In the genomic region with DNA sequence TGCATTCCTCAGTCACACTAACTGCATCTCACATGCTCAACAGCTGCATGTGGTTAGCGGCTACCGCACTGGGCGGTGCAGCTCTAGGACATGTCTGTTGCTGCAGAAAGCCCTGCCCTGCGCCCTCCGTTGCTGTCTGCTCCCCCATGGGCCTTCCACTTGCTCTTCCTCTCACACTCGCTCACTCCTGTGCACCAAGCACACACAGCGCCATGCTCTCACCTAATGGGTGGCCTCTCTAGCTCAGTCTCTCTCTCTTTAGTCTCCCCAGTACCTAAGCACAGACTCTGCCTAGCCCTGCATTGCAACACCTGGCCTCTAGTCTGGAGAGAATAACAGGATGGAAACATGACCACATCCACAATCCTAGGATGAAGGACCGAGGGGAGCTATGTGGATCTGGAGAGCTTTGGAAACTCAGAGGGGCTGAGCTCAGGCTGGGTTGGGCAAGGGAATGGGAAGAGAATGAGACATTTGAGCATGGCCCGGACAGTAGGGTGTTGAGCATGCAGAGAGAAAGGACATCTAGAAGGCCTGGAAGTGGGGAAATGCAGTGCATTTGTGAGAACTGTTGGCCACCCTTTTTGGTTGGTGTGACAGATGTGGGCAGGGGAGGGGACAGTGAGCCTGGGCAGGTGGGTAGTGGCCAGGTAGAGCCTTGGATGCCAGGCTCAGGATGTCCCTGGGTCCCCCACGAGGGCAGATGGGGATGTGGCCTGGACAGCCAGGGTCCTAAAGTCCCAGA, we compare ENCODE assay signal across 11 cellular contexts. TPM values are rescaled to one million over a fixed set of nuclear protein-coding genes. Genes with fewer than 3 reads are reported as not detected.
DNase-seq lines count a peak whose midpoint lies in the region; ATAC-seq and TF ChIP-seq lines count a peak whose summit lies in the region.
"Had no signal": no experiment of that assay in that cellular context is flagged by ENCODE, and none has a peak within 500 bp of the region (broad histone marks: within the 10 kb centered on the region; RNA-seq: fewer than 3 reads in every experiment).

No MANE protein-coding gene starts in this region.

- H3K27ac ChIP-seq in BLaER1 treated with 17β-estradiol and CSF1 and Interleukin-3, amounts not matched to agents 10 nM and 100 nM, result peak overlapping the region in 7 of 11 experiments; percentile 49 to 88 (median 86); a peak in 14 of 22 replicates
- H3K27ac ChIP-seq: Peyer's patch had no signal

- no peak overlapping the region for H3K4me3 ChIP-seq in BLaER1 treated with 17β-estradiol and CSF1 and Interleukin-3, amounts not matched to agents 10 nM and 100 nM
- H3K4me3 ChIP-seq: Peyer's patch had no signal

- no peak for TF ChIP-seq CTCF in GM20000 (IDR thresholded peaks at IDR 0.05; ENCODE audit: extremely low read depth, missing control alignments)

- peaks cover 0 to 9% (median 0%) of the 10 kb centered on the region in 11 experiments; a peak in 3 of 22 replicates for H3K27me3 ChIP-seq in BLaER1 treated with 17β-estradiol and CSF1 and Interleukin-3, amounts not matched to agents 10 nM and 100 nM
- H3K27me3 ChIP-seq: Peyer's patch had no signal

- peak overlapping the region; percentile 58 to 99 (median 93) for H3K4me2 ChIP-seq in BLaER1 treated with 17β-estradiol and CSF1 and Interleukin-3, amounts not matched to agents 10 nM and 100 nM

- peaks cover 50 to 97% (median 90%) of the 10 kb centered on the region in 10 experiments for H3K4me1 ChIP-seq in BLaER1 treated with 17β-estradiol and CSF1 and Interleukin-3, amounts not matched to agents 10 nM and 100 nM

- H3K9ac ChIP-seq in BLaER1 treated with 17β-estradiol and CSF1 and Interleukin-3, amounts not matched to agents 10 nM and 100 nM, result peak overlapping the region in 7 of 11 experiments; percentile 3 to 55 (median 24); a peak in 5 of 22 replicates

- DNase-seq in amniotic epithelial cell (ENCODE audit: low read depth) (peak; percentile 79), myocyte (ENCODE audit: low read depth) (peak; percentile 87), GM20000 (ENCODE audit: low spot score) (no peak), DMS153 (lab: John Stamatoyannopoulos, UW) (no peak)
- DNase-seq: activated CD4-positive, alpha-beta T cell treated with anti-CD3 and anti-CD28 coated beads, Interleukin-2, amount 10 ng/mL, durations not matched to agents 24 days and 14 days; activated naive CD8-positive, alpha-beta T cell treated with anti-CD3 and anti-CD28 coated beads, Interleukin-2, amount 50 U/mL, for 24 hours; CD4-positive, alpha-beta T cell; Peyer's patch had no signal

- H3K9me3 ChIP-seq in BLaER1 treated with 17β-estradiol and CSF1 and Interleukin-3, amounts not matched to agents 10 nM and 100 nM (replicated peaks in 1 of 11), result no peaks in the 10 kb centered on the region
- H3K9me3 ChIP-seq: Peyer's patch had no signal

- no peaks in the 10 kb centered on the region for H3K36me3 ChIP-seq in BLaER1 treated with 17β-estradiol and CSF1 and Interleukin-3, amounts not matched to agents 10 nM and 100 nM
- H3K36me3 ChIP-seq: Peyer's patch had no signal

- H4K20me1 ChIP-seq in BLaER1 treated with 17β-estradiol and CSF1 and Interleukin-3, amounts not matched to agents 10 nM and 100 nM, result no peaks in the 10 kb centered on the region; a peak in 1 of 22 replicates

- no peak for ATAC-seq in HG03097 (IDR thresholded peaks at IDR 0.05; ENCODE audit: low FRiP score, unreplicated experiment)
- ATAC-seq: activated naive CD8-positive, alpha-beta T cell treated with anti-CD3 and anti-CD28 coated beads, Interleukin-2, amount 50 U/mL, for 24 hours had no signal

RNA-seq across cellular contexts. Expression of gene SGCA, which starts 16.0 kb away (rescaled TPM):
- 428 and 447 TPM in 2 replicates for total RNA-seq in myocyte
- 303 TPM for polyA plus RNA-seq in myocyte (2012)
- total RNA-seq: CD4-positive, alpha-beta T cell; frontal cortex had no signal

RNA-seq across cellular contexts. Expression of gene COL1A1, which starts 19.7 kb away (rescaled TPM):
- 604 and 719 TPM in 2 replicates for total RNA-seq in myocyte
- polyA plus RNA-seq in myocyte (2012), result 15,153 TPM

RNA-seq across cellular contexts. Expression of gene PPP1R9B, which starts 31.3 kb away (rescaled TPM):
- 40.5 and 44.2 TPM in 2 replicates for total RNA-seq in myocyte
- 43.6 TPM for polyA plus RNA-seq in myocyte (2012)

RNA-seq across cellular contexts. Expression of gene SAMD14, which starts 51.8 kb away (rescaled TPM):
- 0.24 and 0.47 TPM in 2 replicates for total RNA-seq in myocyte
- 3.6 TPM for polyA plus RNA-seq in myocyte (2012)

Comparison
In these comparisons a context has a peak if more than half of its experiments do, and no peak if none do; other contexts are left out.
1. DNase-seq: peak in amniotic epithelial cell (single experiment) and myocyte (single experiment); none in GM20000 (single experiment) and DMS153 (single experiment).